In the genomic region with DNA sequence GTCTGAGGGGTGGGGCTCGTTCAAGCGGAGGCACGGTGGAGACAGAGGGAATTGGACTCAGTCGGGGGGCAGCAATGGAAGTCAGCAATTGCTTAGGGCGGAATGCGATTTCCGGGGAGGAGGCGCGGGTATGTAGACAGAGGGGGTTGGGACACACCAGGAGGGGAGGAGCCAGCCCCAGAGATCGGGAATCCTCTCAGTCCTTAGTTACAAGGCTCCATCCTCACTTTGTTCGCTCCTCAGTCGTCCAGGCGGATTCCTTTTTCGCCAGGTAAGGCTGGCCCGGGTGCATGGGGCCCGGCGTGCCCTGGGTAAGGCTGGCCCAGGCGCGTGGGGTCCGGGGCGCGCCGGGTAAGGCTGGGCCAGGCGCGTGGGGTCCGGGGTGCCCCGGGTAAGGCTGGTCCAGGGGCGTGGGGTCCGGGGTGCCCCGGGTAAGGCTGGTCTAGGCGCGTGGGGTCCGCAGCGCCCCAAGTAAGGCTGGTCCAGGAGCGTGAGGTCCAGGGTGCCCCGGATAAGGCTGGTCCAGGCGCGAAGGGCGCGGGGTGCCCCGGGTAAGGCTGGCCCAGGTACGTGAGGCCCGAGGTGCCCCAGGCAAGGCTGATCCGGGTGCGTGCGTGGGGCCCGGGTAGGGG, we compare ENCODE assay signal across 12 cellular contexts. TPM values are rescaled to one million over a fixed set of nuclear protein-coding genes. Genes with fewer than 3 reads are reported as not detected.
DNase-seq lines count a peak whose midpoint lies in the region; ATAC-seq and TF ChIP-seq lines count a peak whose summit lies in the region.
"Had no signal": no experiment of that assay in that cellular context is flagged by ENCODE, and none has a peak within 500 bp of the region (broad histone marks: within the 10 kb centered on the region; RNA-seq: fewer than 3 reads in every experiment).

A gene with protein sequence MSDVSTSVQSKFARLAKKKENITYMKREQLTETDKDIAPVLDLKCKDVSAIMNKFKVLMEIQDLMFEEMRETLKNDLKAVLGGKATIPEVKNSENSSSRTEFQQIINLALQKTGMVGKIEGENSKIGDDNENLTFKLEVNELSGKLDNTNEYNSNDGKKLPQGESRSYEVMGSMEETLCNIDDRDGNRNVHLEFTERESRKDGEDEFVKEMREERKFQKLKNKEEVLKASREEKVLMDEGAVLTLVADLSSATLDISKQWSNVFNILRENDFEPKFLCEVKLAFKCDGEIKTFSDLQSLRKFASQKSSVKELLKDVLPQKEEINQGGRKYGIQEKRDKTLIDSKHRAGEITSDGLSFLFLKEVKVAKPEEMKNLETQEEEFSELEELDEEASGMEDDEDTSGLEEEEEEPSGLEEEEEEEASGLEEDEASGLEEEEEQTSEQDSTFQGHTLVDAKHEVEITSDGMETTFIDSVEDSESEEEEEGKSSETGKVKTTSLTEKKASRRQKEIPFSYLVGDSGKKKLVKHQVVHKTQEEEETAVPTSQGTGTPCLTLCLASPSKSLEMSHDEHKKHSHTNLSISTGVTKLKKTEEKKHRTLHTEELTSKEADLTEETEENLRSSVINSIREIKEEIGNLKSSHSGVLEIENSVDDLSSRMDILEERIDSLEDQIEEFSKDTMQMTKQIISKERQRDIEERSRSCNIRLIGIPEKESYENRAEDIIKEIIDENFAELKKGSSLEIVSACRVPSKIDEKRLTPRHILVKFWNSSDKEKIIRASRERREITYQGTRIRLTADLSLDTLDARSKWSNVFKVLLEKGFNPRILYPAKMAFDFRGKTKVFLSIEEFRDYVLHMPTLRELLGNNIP (plus strand): TSS at position 199 of the 632 bp plus-strand sequence. CDS start 11,780 bp downstream, outside the sequence.

- POLR2A ChIA-PET in BJ (lab: Charles Lee): no interaction called here

- H3K27me3 ChIP-seq in BJ (ENCODE audit: control insufficient read depth, insufficient read depth, low read length): no peaks in the 10 kb centered on the region; the same call in none of the 2 replicates
- H3K27me3 ChIP-seq in HUES6 (ENCODE audit: control insufficient read depth, insufficient read depth, low read length): no peaks in the 10 kb centered on the region
- H3K27me3 ChIP-seq in gastroesophageal sphincter: peaks cover 52% of the 10 kb centered on the region

- 16% methylated on average over 9 of the region's 47 CpGs; no CpG with 5 or more reads in 1 of the 2 donors for WGBS in gastroesophageal sphincter (ENCODE audit: low coverage in 1 of 2), 2 donors

- CTCF ChIA-PET in BJ (lab: Yijun Ruan, JAX): no interaction called here

- H3K4me3 Mint-ChIP-seq in neural crest cell: peak within 1 kb of the TSS; percentile 91
- H3K4me3 Mint-ChIP-seq: activated CD8-positive, alpha-beta T cell treated with anti-CD3 and anti-CD28 coated beads for 36 hours; immature natural killer cell had no signal

- no peak for TF ChIP-seq POLR2A in gastroesophageal sphincter (IDR thresholded peaks at IDR 0.05)

- peaks cover 32% of the 10 kb centered on the region for H3K4me1 Mint-ChIP-seq in neural crest cell
- H3K4me1 Mint-ChIP-seq: immature natural killer cell had no signal

- no peaks in the 10 kb centered on the region for H3K36me3 ChIP-seq in BJ (ENCODE audit: control insufficient read depth, insufficient read depth, low read length)
- peaks cover 43% of the 10 kb centered on the region for H3K36me3 ChIP-seq in HUES6 (ENCODE audit: control insufficient read depth, insufficient read depth, low read length)
- no peaks in the 10 kb centered on the region for H3K36me3 ChIP-seq in gastroesophageal sphincter

- ATAC-seq in gastroesophageal sphincter: peak; percentile 28
- no peak for ATAC-seq in GM18873 (IDR thresholded peaks at IDR 0.05; ENCODE audit: low FRiP score, unreplicated experiment)
- ATAC-seq: activated CD8-positive, alpha-beta T cell treated with anti-CD3 and anti-CD28 coated beads for 36 hours had no signal

- peak within 1 kb of the TSS; percentile 100 for H3K9ac ChIP-seq in HUES6 (ENCODE audit: low read length)

- peaks cover 60% of the 10 kb centered on the region for H3K27me3 Mint-ChIP-seq in neural crest cell (ENCODE audit: low read depth)

- H3K4me1 ChIP-seq in HUES6 (ENCODE audit: control insufficient read depth, insufficient read depth, low read length) (peaks cover 36% of the 10 kb centered on the region), gastroesophageal sphincter (peaks cover 0 to 5% (median 0%) of the 10 kb centered on the region in 3 donors)

- H3K36me3 Mint-ChIP-seq in neural crest cell (ENCODE audit: low read depth): peaks cover 4% of the 10 kb centered on the region

- TF ChIP-seq CTCF in BJ (IDR thresholded peaks at IDR 0.05; ENCODE audit: insufficient read depth, low read depth, low read length) (no peak), gastroesophageal sphincter (IDR thresholded peaks at IDR 0.05) (no peak), neural crest cell (conservative IDR thresholded peaks at IDR 0.05) (no peak)

- peaks cover 5% of the 10 kb centered on the region for H3K9me3 Mint-ChIP-seq in neural crest cell
- H3K9me3 Mint-ChIP-seq: activated CD8-positive, alpha-beta T cell treated with anti-CD3 and anti-CD28 coated beads for 36 hours had no signal

- TF ChIP-seq EP300 in gastroesophageal sphincter (IDR thresholded peaks at IDR 0.05): no peak

- no peak for DNase-seq in BJ (ENCODE audit: low read depth)
- peak; percentile 41 for DNase-seq in neural crest cell (ENCODE audit: low read depth, low spot score)
- no peak for DNase-seq in NOMO-1 treated with dmso at 0.1 percent for 144 hours (lab: John Stamatoyannopoulos, UW; ENCODE audit: unreplicated experiment)
- DNase-seq in NK-92 (lab: John Stamatoyannopoulos, UW; ENCODE audit: unreplicated experiment): no peak
- DNase-seq in COLO829 (ENCODE audit: low spot score): no peak
- DNase-seq: activated CD8-positive, alpha-beta T cell treated with anti-CD3 and anti-CD28 coated beads for 36 hours; immature natural killer cell; NCI-H1436 had no signal

- peak within 1 kb of the TSS; percentile 100 for H3K27ac ChIP-seq in HUES6 (ENCODE audit: low read depth, low read length)
- H3K27ac ChIP-seq in gastroesophageal sphincter: no peak within 1 kb of the TSS

- peak within 1 kb of the TSS; percentile 87 for H3K27ac Mint-ChIP-seq in neural crest cell (ENCODE audit: unreplicated experiment)
- H3K27ac Mint-ChIP-seq: activated CD8-positive, alpha-beta T cell treated with anti-CD3 and anti-CD28 coated beads for 36 hours; immature natural killer cell had no signal

- no peaks in the 10 kb centered on the region for H3K9me3 ChIP-seq in HUES6 (ENCODE audit: control insufficient read depth, insufficient read depth, low read depth, low read length)
- peaks cover 0 to 4% (median 0%) of the 10 kb centered on the region in 3 donors for H3K9me3 ChIP-seq in gastroesophageal sphincter

- H3K4me3 ChIP-seq in BJ (ENCODE audit: low read depth, low read length) (peak within 1 kb of the TSS; percentile 2; the same call in 1 of the 2 replicates), HUES6 (ENCODE audit: low read depth, low read length) (peak within 1 kb of the TSS; percentile 99), gastroesophageal sphincter (peak within 1 kb of the TSS in 1 of 2 donors; percentile 28)

RNA-seq across cellular contexts. Expression of the gene that starts here (rescaled TPM):
- 0.01 TPM in 1 of 2 replicates, not detected in the other for polyA plus RNA-seq in BJ (2011; rRNA removed)
- polyA minus RNA-seq in BJ (2011; rRNA and poly(A)+ RNA removed): not detected in 2 replicates
- total RNA-seq in gastroesophageal sphincter: under 1 TPM in 1 of 4 donors, not detected in 3; 0.47 TPM
- total RNA-seq in neural crest cell: 10.1 and 11.5 TPM in 2 replicates
- total RNA-seq: activated CD8-positive, alpha-beta T cell treated with anti-CD3 and anti-CD28 coated beads for 36 hours; pulmonary artery endothelial cell had no signal
- polyA plus RNA-seq: immature natural killer cell had no signal

Comparison
In these comparisons a context has a peak if more than half of its experiments do, and no peak if none do; other contexts are left out.
1. Peak in ATAC-seq in gastroesophageal sphincter; RNA of the gene not detected or under 1 TPM.